In the genomic region with DNA sequence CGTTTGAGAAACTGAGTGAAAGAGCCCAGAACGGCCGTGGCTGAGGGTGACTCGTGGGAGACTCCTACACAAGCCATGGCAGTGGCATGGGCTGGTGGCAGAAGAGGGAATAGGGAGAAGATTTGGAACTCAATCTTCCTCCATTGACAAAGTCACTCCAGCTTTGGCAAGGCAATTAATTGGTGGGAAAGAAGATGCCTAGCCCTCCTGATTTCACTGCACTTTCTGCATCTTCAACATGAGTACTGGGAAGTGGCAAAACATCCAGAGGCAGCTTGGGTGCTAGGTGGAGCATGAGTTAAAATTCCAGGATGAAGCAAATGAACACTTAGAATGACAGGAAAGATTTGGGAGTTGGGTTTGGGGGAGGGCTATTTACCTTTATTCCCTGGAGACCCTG, we compare ENCODE assay signal across 12 cellular contexts. TPM values are rescaled to one million over a fixed set of nuclear protein-coding genes. Genes with fewer than 3 reads are reported as not detected.
A peak's percentile ranks its signal among the peaks of the same experiment; 100 is the strongest.
DNase-seq lines count a peak whose midpoint lies in the region; ATAC-seq, FAIRE-seq and TF ChIP-seq lines count a peak whose summit lies in the region.
"Had no signal": no experiment of that assay in that cellular context is flagged by ENCODE, and none has a peak within 500 bp of the region (broad histone marks: within the 10 kb centered on the region; RNA-seq: fewer than 3 reads in every experiment).

No MANE protein-coding gene starts in this region.

- H2AFZ ChIP-seq in HepG2 (ENCODE audit: low read length): no peak overlapping the region

- H3K27ac ChIP-seq in HepG2 (ENCODE audit: extremely low read length, insufficient read depth, low read length) (peak overlapping the region; percentile 93), subcutaneous abdominal adipose tissue (ENCODE audit: low read depth, low read length) (peak overlapping the region; percentile 97)
- H3K27ac ChIP-seq: WERI-Rb-1 had no signal

- POLR2A ChIA-PET in activated CD8-positive, alpha-beta T cell treated with anti-CD3 and anti-CD28 coated beads for 36 hours (lab: Charles Lee): interaction anchor here (0.9 to 1.7 kb wide), 4 partner anchors 8 to 53 kb away, joined by 3 to 7 read pairs (median 4); no protein-coding TSS in a partner anchor
- POLR2A ChIA-PET in HepG2 (lab: Yijun Ruan, JAX): interaction anchor here (0.9 to 4.3 kb wide), 3 partner anchors 257 to 390 kb away, joined by 3 to 43 read pairs (median 3); no protein-coding TSS in a partner anchor

- DNase-seq in activated CD4-positive, alpha-beta T cell treated with anti-CD3 and anti-CD28 coated beads, Interleukin-2, amount 10 ng/mL, durations not matched to agents 24 days and 14 days: peak; percentile 67
- no peak for DNase-seq in activated CD4-positive, alpha-beta T cell treated with anti-CD3 and anti-CD28 coated beads for 4 hours
- no peak for DNase-seq in activated CD8-positive, alpha-beta T cell treated with anti-CD3 and anti-CD28 coated beads for 36 hours
- no peak for DNase-seq in HepG2 (ENCODE audit: low spot score)
- no peak for DNase-seq in omental fat pad (ENCODE audit: low spot score)
- DNase-seq in SKM-1 treated with dmso at 0.1 percent for 144 hours (lab: John Stamatoyannopoulos, UW; ENCODE audit: unreplicated experiment): no peak
- DNase-seq: midbrain, NCI-H446 treated with DMSO at 0.1 percent for 48 hours, testis, WERI-Rb-1 had no signal

- peaks cover 1 to 4% of the 10 kb centered on the region in 2 experiments; a peak in 1 of 5 replicates for H3K36me3 ChIP-seq in HepG2 (replicated peaks in 1 of 2; ENCODE audit: control insufficient read depth in 1 of 2, insufficient read depth in 2 of 2, low read length in 2 of 2)
- H3K36me3 ChIP-seq in subcutaneous abdominal adipose tissue (ENCODE audit: control insufficient read depth in 5 of 5, insufficient read depth in 5 of 5, low read length in 5 of 5): no peaks in the 10 kb centered on the region
- H3K36me3 ChIP-seq: WERI-Rb-1 had no signal

- H3K27me3 ChIP-seq in HepG2 (ENCODE audit: control insufficient read depth in 1 of 2, insufficient read depth in 2 of 2, low read length in 2 of 2) (peaks cover 0 to 2% of the 10 kb centered on the region in 2 experiments; a peak in 1 of 5 replicates), subcutaneous abdominal adipose tissue (ENCODE audit: control insufficient read depth in 5 of 5, insufficient read depth in 4 of 5, low read length in 5 of 5) (no peaks in the 10 kb centered on the region)
- H3K27me3 ChIP-seq: testis had no signal

- CTCF ChIA-PET in activated CD8-positive, alpha-beta T cell treated with anti-CD3 and anti-CD28 coated beads for 36 hours (lab: Charles Lee): no interaction called here
- CTCF ChIA-PET in HepG2 (lab: Yijun Ruan, JAX; ENCODE audit: low intra/inter-chr PET ratio, low total read pairs): no interaction called here

- no peaks in the 10 kb centered on the region for H3K27me3 Mint-ChIP-seq in activated CD4-positive, alpha-beta T cell treated with anti-CD3 and anti-CD28 coated beads, Interleukin-2, amount 10 ng/mL, durations not matched to agents 24 days and 14 days
- H3K27me3 Mint-ChIP-seq in activated CD8-positive, alpha-beta T cell treated with anti-CD3 and anti-CD28 coated beads for 36 hours: no peaks in the 10 kb centered on the region

- TF ChIP-seq CTCF in activated CD8-positive, alpha-beta T cell treated with anti-CD3 and anti-CD28 coated beads for 36 hours (IDR thresholded peaks at IDR 0.05): no peak
- TF ChIP-seq CTCF in HepG2 (CRISPR knock-in tag; IDR thresholded peaks at IDR 0.05): no peak
- no peak for TF ChIP-seq CTCF in omental fat pad (IDR thresholded peaks at IDR 0.05)

- BruUV-seq in HepG2 (replicated peaks; lab: Mats Ljungman, UMichigan): no TSS peak

- H3K4me1 ChIP-seq in HepG2 (ENCODE audit: insufficient read depth, low read length): peaks cover 53% of the 10 kb centered on the region
- peaks cover 0 to 34% (median 27%) of the 10 kb centered on the region in 5 donors for H3K4me1 ChIP-seq in subcutaneous abdominal adipose tissue (ENCODE audit: control insufficient read depth in 5 of 5, insufficient read depth in 5 of 5, low read length in 5 of 5)
- H3K4me1 ChIP-seq: testis had no signal

- H4K20me1 ChIP-seq in HepG2 (ENCODE audit: insufficient read depth, low read length): peaks cover 15% of the 10 kb centered on the region

- peak overlapping the region; percentile 90 for H3K4me3 Mint-ChIP-seq in activated CD4-positive, alpha-beta T cell treated with anti-CD3 and anti-CD28 coated beads, Interleukin-2, amount 10 ng/mL, durations not matched to agents 24 days and 14 days
- peak overlapping the region; percentile 88 for H3K4me3 Mint-ChIP-seq in activated CD8-positive, alpha-beta T cell treated with anti-CD3 and anti-CD28 coated beads for 36 hours

- H3K4me1 Mint-ChIP-seq in activated CD4-positive, alpha-beta T cell treated with anti-CD3 and anti-CD28 coated beads, Interleukin-2, amount 10 ng/mL, durations not matched to agents 24 days and 14 days: peaks cover 47% of the 10 kb centered on the region
- peaks cover 45% of the 10 kb centered on the region for H3K4me1 Mint-ChIP-seq in activated CD8-positive, alpha-beta T cell treated with anti-CD3 and anti-CD28 coated beads for 36 hours (ENCODE audit: low read depth)

- peak overlapping the region; percentile 100 for H3K9ac ChIP-seq in HepG2 (ENCODE audit: insufficient read depth, low read depth, low read length)
- H3K9ac ChIP-seq in subcutaneous abdominal adipose tissue (ENCODE audit: low read length in 5 of 5): no peak overlapping the region

- H3K4me2 ChIP-seq in HepG2 (ENCODE audit: low read depth, low read length): peak overlapping the region; percentile 89

- FAIRE-seq in HepG2 (lab: Jason Lieb, UNC): peak; percentile 62

- peak overlapping the region; percentile 92 for H3K27ac Mint-ChIP-seq in activated CD4-positive, alpha-beta T cell treated with anti-CD3 and anti-CD28 coated beads, Interleukin-2, amount 10 ng/mL, durations not matched to agents 24 days and 14 days
- H3K27ac Mint-ChIP-seq in activated CD8-positive, alpha-beta T cell treated with anti-CD3 and anti-CD28 coated beads for 36 hours: peak overlapping the region; percentile 92

- no peak for TF ChIP-seq POLR2A in HepG2 (IDR thresholded peaks at IDR 0.05; ENCODE audit: insufficient read depth in 1 of 2, low read depth in 2 of 2, low read length in 2 of 2)

- H3K79me2 ChIP-seq in HepG2 (ENCODE audit: insufficient read depth, low read length): peaks cover 79% of the 10 kb centered on the region

- in situ Hi-C loops in HepG2 (cut with HindIII; ENCODE audit: extremely low pct_ligation_motif_present, low pct_unique_long_range_greater_than_20kb): loop anchor here (5.0 to 10.0 kb wide), 3 partner anchors 113 to 490 kb away; no protein-coding TSS in a partner anchor

- H3K9me3 ChIP-seq in HepG2 (ENCODE audit: low read length) (no peaks in the 10 kb centered on the region), subcutaneous abdominal adipose tissue (ENCODE audit: control insufficient read depth in 5 of 5, low read length in 5 of 5) (no peaks in the 10 kb centered on the region)
- H3K9me3 ChIP-seq: testis had no signal

- H3K36me3 Mint-ChIP-seq in activated CD4-positive, alpha-beta T cell treated with anti-CD3 and anti-CD28 coated beads, Interleukin-2, amount 10 ng/mL, durations not matched to agents 24 days and 14 days (ENCODE audit: low read depth): peaks cover 20% of the 10 kb centered on the region
- peaks cover 28% of the 10 kb centered on the region for H3K36me3 Mint-ChIP-seq in activated CD8-positive, alpha-beta T cell treated with anti-CD3 and anti-CD28 coated beads for 36 hours (ENCODE audit: low read depth)

- peak overlapping the region; percentile 48 to 100 (median 96) for H3K4me3 ChIP-seq in HepG2 (replicated peaks in 1 of 3; ENCODE audit: insufficient read depth in 1 of 3, low read depth in 2 of 3, low read length in 3 of 3)
- peak overlapping the region in 2 of 5 donors; percentile 1 to 21 for H3K4me3 ChIP-seq in subcutaneous abdominal adipose tissue (ENCODE audit: low read depth in 1 of 5, low read length in 5 of 5)
- H3K4me3 ChIP-seq: testis had no signal

- intact Hi-C loops in activated CD4-positive, alpha-beta T cell treated with anti-CD3 and anti-CD28 coated beads, Interleukin-2, amount 10 ng/mL, durations not matched to agents 24 days and 14 days (cut with micrococcal nuclease): loop anchor here (2.0 to 10.0 kb wide), 4 partner anchors 103 to 490 kb away; no protein-coding TSS in a partner anchor
- intact Hi-C loops in activated CD8-positive, alpha-beta T cell treated with anti-CD3 and anti-CD28 coated beads for 36 hours (cut with micrococcal nuclease): loop anchor here (5.0 to 10.0 kb wide), 2 partner anchors 37 to 100 kb away; no protein-coding TSS in a partner anchor
- intact Hi-C loops in HepG2 (cut with micrococcal nuclease; ENCODE audit: unreplicated experiment): loop anchor here (5.0 kb wide), 2 partner anchors 93 to 258 kb away; no protein-coding TSS in a partner anchor

- TF ChIP-seq EP300 in HepG2 (IDR thresholded peaks at IDR 0.05; ENCODE audit: low read depth in 2 of 2, low read length in 2 of 2) (no peak), HepG2 (CRISPR knock-in tag; IDR thresholded peaks at IDR 0.05; ENCODE audit: borderline replicate concordance) (no peak)

- no peak for ATAC-seq in activated CD8-positive, alpha-beta T cell treated with anti-CD3 and anti-CD28 coated beads for 36 hours
- ATAC-seq in HepG2: no peak
- ATAC-seq in GM18511 (IDR thresholded peaks at IDR 0.05; ENCODE audit: unreplicated experiment): no peak
- ATAC-seq in omental fat pad (ENCODE audit: low FRiP score): no peak

- 37% methylated on average over 4 of the region's 4 CpGs for WGBS in HepG2 (ENCODE audit: low lambda C conversion rate)

- H3K9me3 Mint-ChIP-seq in activated CD4-positive, alpha-beta T cell treated with anti-CD3 and anti-CD28 coated beads, Interleukin-2, amount 10 ng/mL, durations not matched to agents 24 days and 14 days: peaks cover 5% of the 10 kb centered on the region
- peaks cover 3% of the 10 kb centered on the region for H3K9me3 Mint-ChIP-seq in activated CD8-positive, alpha-beta T cell treated with anti-CD3 and anti-CD28 coated beads for 36 hours

- no peak for TF ChIP-seq RAD21 in HepG2 (CRISPR knock-in tag; IDR thresholded peaks at IDR 0.05)

RNA-seq across cellular contexts. Expression of gene TGFBR2, which starts 1.4 kb away (rescaled TPM):
- 45.3 and 47.6 TPM in 2 replicates for total RNA-seq in activated CD4-positive, alpha-beta T cell treated with anti-CD3 and anti-CD28 coated beads, Interleukin-2, amount 10 ng/mL, durations not matched to agents 24 days and 14 days
- total RNA-seq in activated CD8-positive, alpha-beta T cell treated with anti-CD3 and anti-CD28 coated beads for 36 hours: 10 to 100 TPM; 49.1 to 50.0 TPM
- total RNA-seq in HepG2 (2016; rRNA removed; fragmentation: Illumina TruSeq; extraction: Trizol): 68.1 and 82.2 TPM in 2 replicates
- total RNA-seq in HepG2 (2016; cell fraction: cytosol; rRNA removed; fragmentation: Illumina TruSeq; extraction: Trizol; ENCODE audit: low read depth): 25.9 and 27.4 TPM in 2 replicates
- 66.0 and 82.3 TPM in 2 replicates for total RNA-seq in HepG2 (2016; cell fraction: insoluble cytoplasmic fraction; rRNA removed; fragmentation: Illumina TruSeq; extraction: Trizol)
- 67.6 and 68.8 TPM in 2 replicates for total RNA-seq in HepG2 (2016; cell fraction: membrane; rRNA removed; fragmentation: Illumina TruSeq; extraction: Trizol)
- 134 and 135 TPM in 2 replicates for total RNA-seq in HepG2 (2016; cell fraction: nucleus; rRNA removed; fragmentation: Illumina TruSeq; extraction: Trizol)
- polyA plus RNA-seq in HepG2 (2011; rRNA removed): 187 and 204 TPM in 2 replicates
- 141 and 194 TPM in 2 replicates for polyA plus RNA-seq in HepG2 (2011; cell fraction: cytosol; rRNA removed)
- 105 and 123 TPM in 2 replicates for polyA plus RNA-seq in HepG2 (2011; cell fraction: nucleus; rRNA removed)
- polyA plus RNA-seq in HepG2 (2012): 125 and 162 TPM in 2 replicates
- 8.6 and 9.7 TPM in 2 replicates for polyA plus RNA-seq in HepG2 (2016; cell fraction: cytosol; fragmentation: Illumina TruSeq; extraction: Trizol; ENCODE audit: low read depth)
- 68.0 and 70.0 TPM in 2 replicates for polyA plus RNA-seq in HepG2 (2016; cell fraction: insoluble cytoplasmic fraction; fragmentation: Illumina TruSeq; extraction: Trizol; ENCODE audit: low read depth)
- 38.2 and 38.9 TPM in 2 replicates for polyA plus RNA-seq in HepG2 (2016; cell fraction: membrane; fragmentation: Illumina TruSeq; extraction: Trizol; ENCODE audit: low read depth)
- 134 and 138 TPM in 2 replicates for polyA plus RNA-seq in HepG2 (2016; cell fraction: nucleus; fragmentation: Illumina TruSeq; extraction: Trizol; ENCODE audit: insufficient read depth, low read depth)
- 24.1 and 399 TPM in 2 replicates for polyA minus RNA-seq in HepG2 (2011; rRNA and poly(A)+ RNA removed; ENCODE audit: low replicate concordance)
- 188 and 237 TPM in 2 replicates for polyA minus RNA-seq in HepG2 (2011; cell fraction: cytosol; rRNA and poly(A)+ RNA removed)
- polyA minus RNA-seq in HepG2 (2011; cell fraction: nucleus; rRNA and poly(A)+ RNA removed): 353 and 432 TPM in 2 replicates
- 100 to 1,000 TPM; 281 to 587 (median 369) TPM for total RNA-seq in omental fat pad
